Comparison of ENCODE assay signal across 1 cellular context in genomic region chr1:67691712-67692111, GRCh38.
TF ChIP-seq lines count a peak whose summit lies in the region.

No MANE protein-coding gene starts in this region.

TF ChIP-seq in K562, 482 proteins besides CTCF, POLR2A, EP300 and RAD21 (continued from another document):
- TF ChIP-seq ATF3 (IDR thresholded peaks at IDR 0.05) (no peak), ATF3 (CRISPR knock-in tag; conservative IDR thresholded peaks at IDR 0.05) (no peak), POLR2B (IDR thresholded peaks at IDR 0.05; ENCODE audit: low read depth, partially characterized antibody) (peak; percentile 66), PTTG1 (tag; IDR thresholded peaks at IDR 0.05; ENCODE audit: low read depth) (no peak), ZNF124 (CRISPR knock-in tag; IDR thresholded peaks at IDR 0.05) (no peak), SETDB1 (IDR thresholded peaks at IDR 0.05; ENCODE audit: low read length) (no peak), CEBPB (tag; IDR thresholded peaks at IDR 0.05) (no peak), NR2C2 (CRISPR knock-in tag; IDR thresholded peaks at IDR 0.05) (no peak), NR2C2 (tag; IDR thresholded peaks at IDR 0.05) (no peak), SMARCA4 (IDR thresholded peaks at IDR 0.05) (peak; percentile 19; the same call in 1 of the 2 replicates), GTF2E2 (tag; IDR thresholded peaks at IDR 0.05) (no peak)
